Comparison of ENCODE assay signal across 8 cellular contexts in genomic region chr18:47050468-47050867, GRCh38. TPM values are rescaled to one million over a fixed set of nuclear protein-coding genes. Genes with fewer than 3 reads are reported as not detected.
DNase-seq lines count a peak whose midpoint lies in the region; TF ChIP-seq lines count a peak whose summit lies in the region.

No MANE protein-coding gene starts in this region.

- CTCF ChIA-PET in activated naive CD4-positive, alpha-beta T cell treated with anti-CD3 and anti-CD28 coated beads for 36 hours (lab: Charles Lee): interaction anchor here (0.5 to 2.2 kb wide), 10 partner anchors 11 to 698 kb away, joined by 3 to 16 read pairs (median 4); no protein-coding TSS in a partner anchor

- intact Hi-C loops in activated naive CD4-positive, alpha-beta T cell treated with anti-CD3 and anti-CD28 coated beads for 36 hours (cut with micrococcal nuclease): loop anchor here (1.0 to 5.0 kb wide), 2 partner anchors 52 to 155 kb away; no protein-coding TSS in a partner anchor
- intact Hi-C loops in testis (cut with DNase I; ENCODE audit: low total_unique reads): no loop called here

- peaks cover 3% of the 10 kb centered on the region for H3K27me3 Mint-ChIP-seq in activated naive CD4-positive, alpha-beta T cell treated with anti-CD3 and anti-CD28 coated beads for 36 hours (ENCODE audit: low read depth)

- no peak overlapping the region for H3K27ac Mint-ChIP-seq in activated naive CD4-positive, alpha-beta T cell treated with anti-CD3 and anti-CD28 coated beads for 36 hours

- H3K9me3 ChIP-seq in testis: no peaks in the 10 kb centered on the region

- H3K36me3 ChIP-seq in testis (ENCODE audit: low read depth, missing control alignments): no peaks in the 10 kb centered on the region

- WGBS in testis, 2 donors: 38 to 49% methylated on average over 7 of the region's 7 CpGs

- H3K9me3 Mint-ChIP-seq in activated naive CD4-positive, alpha-beta T cell treated with anti-CD3 and anti-CD28 coated beads for 36 hours: no peaks in the 10 kb centered on the region

- H3K4me1 ChIP-seq in testis: no peaks in the 10 kb centered on the region

- H3K4me3 ChIP-seq in WI38 (ENCODE audit: low read depth, low read length) (no peak overlapping the region), testis (no peak overlapping the region)

- H3K36me3 Mint-ChIP-seq in activated naive CD4-positive, alpha-beta T cell treated with anti-CD3 and anti-CD28 coated beads for 36 hours (ENCODE audit: low read depth): no peaks in the 10 kb centered on the region

- TF ChIP-seq CTCF in WI38 (IDR thresholded peaks at IDR 0.05; ENCODE audit: low read depth, low read length) (peak; percentile 59; the same call in 1 of the 2 replicates), testis (IDR thresholded peaks at IDR 0.05) (peak; percentile 21 to 62 (median 57))

- H3K27ac ChIP-seq in testis: no peak overlapping the region

- no peak overlapping the region for H3K4me3 Mint-ChIP-seq in activated naive CD4-positive, alpha-beta T cell treated with anti-CD3 and anti-CD28 coated beads for 36 hours

- H3K27me3 ChIP-seq in testis: no peaks in the 10 kb centered on the region

- H3K4me1 Mint-ChIP-seq in activated naive CD4-positive, alpha-beta T cell treated with anti-CD3 and anti-CD28 coated beads for 36 hours (ENCODE audit: low read depth): peaks cover 3% of the 10 kb centered on the region

- TF ChIP-seq POLR2A in testis (IDR thresholded peaks at IDR 0.05): no peak

- peak; percentile 31 for DNase-seq in activated naive CD4-positive, alpha-beta T cell treated with anti-CD3 and anti-CD28 coated beads for 36 hours
- no peak for DNase-seq in activated naive CD4-positive, alpha-beta T cell treated with Interleukin-2 at 50 U/mL for 16 hours
- DNase-seq in LHCN-M2 (ENCODE audit: low read depth) (peak; percentile 32), hepatic stellate cell (ENCODE audit: low spot score) (peak; percentile 25), testis (peak; percentile 25)
- DNase-seq in effector CD8-positive, alpha-beta T cell (lab: John Stamatoyannopoulos, UW): no peak
- DNase-seq in activated CD4-positive, CD25-positive, alpha-beta regulatory T cell (lab: John Stamatoyannopoulos, UW): no peak

RNA-seq across cellular contexts. Expression of gene ELOA2, which starts 15.0 kb away (rescaled TPM):
- not detected for total RNA-seq in activated naive CD4-positive, alpha-beta T cell treated with anti-CD3 and anti-CD28 coated beads for 36 hours
- not detected in 2 replicates for total RNA-seq in LHCN-M2 (2014; rRNA removed)
- polyA plus RNA-seq in LHCN-M2 (2012): 0.04 TPM
- 1 to 10 TPM; 4.4 to 8.4 TPM for total RNA-seq in testis
- polyA plus RNA-seq in testis (ENCODE audit: insufficient read depth, low read depth, low replicate concordance): 8.0 TPM

Comparison
In these comparisons a context has a peak if more than half of its experiments do, and no peak if none do; other contexts are left out.
1. DNase-seq: peak in activated naive CD4-positive, alpha-beta T cell treated with anti-CD3 and anti-CD28 coated beads for 36 hours (single experiment), LHCN-M2 (single experiment), hepatic stellate cell (single experiment) and testis (single experiment); none in activated naive CD4-positive, alpha-beta T cell treated with Interleukin-2 at 50 U/mL for 16 hours (single experiment), effector CD8-positive, alpha-beta T cell (single experiment) and activated CD4-positive, CD25-positive, alpha-beta regulatory T cell (0 of 4).